21 cellular contexts compared by ENCODE assay signal in genomic region chr3:141521781-141522180, GRCh38. TPM values are rescaled to one million over a fixed set of nuclear protein-coding genes. Genes with fewer than 3 reads are reported as not detected.
DNase-seq lines count a peak whose midpoint lies in the region; ATAC-seq and TF ChIP-seq lines count a peak whose summit lies in the region.
"Had no signal": no experiment of that assay in that cellular context is flagged by ENCODE, and none has a peak within 500 bp of the region (broad histone marks: within the 10 kb centered on the region; RNA-seq: fewer than 3 reads in every experiment).

No MANE protein-coding gene starts in this region.

- H4K8ac ChIP-seq in IMR-90 (ENCODE audit: low read depth in 2 of 2, low read length in 2 of 2) (no peak overlapping the region; a peak in 1 of 4 replicates), neuronal stem cell (ENCODE audit: low read depth, low read length) (no peak overlapping the region)

- H2AK9ac ChIP-seq in IMR-90 (replicated peaks; ENCODE audit: low read depth, low read length, poor library complexity), result no peak overlapping the region

- H3K18ac ChIP-seq in IMR-90 (ENCODE audit: low read depth, low read length), result no peak overlapping the region
- H3K18ac ChIP-seq in neuronal stem cell (ENCODE audit: low read length), result no peak overlapping the region

- H2BK20ac ChIP-seq in IMR-90 (ENCODE audit: low read depth, low read length), result no peak overlapping the region

- in situ Hi-C loops in IMR-90 (cut with MboI; ENCODE audit: low sequenced_read_pairs), result no loop called here

- no peaks in the 10 kb centered on the region for H3K36me3 ChIP-seq in breast epithelium
- H3K36me3 ChIP-seq in IMR-90 (ENCODE audit: control insufficient read depth, insufficient read depth, low read length), result peaks cover 23% of the 10 kb centered on the region
- peaks cover 7 to 69% of the 10 kb centered on the region in 2 donors for H3K36me3 ChIP-seq in neuronal stem cell (replicated peaks in 1 of 2; ENCODE audit: control insufficient read depth in 2 of 2, insufficient read depth in 2 of 2, low read length in 2 of 2)

- H3K9me3 ChIP-seq in breast epithelium (no peaks in the 10 kb centered on the region), IMR-90 (ENCODE audit: control insufficient read depth, insufficient read depth, low read length) (peaks cover 2% of the 10 kb centered on the region), neuronal stem cell (replicated peaks in 1 of 2; ENCODE audit: control insufficient read depth in 2 of 2, insufficient read depth in 1 of 2, low read depth in 1 of 2, low read length in 2 of 2) (peaks cover 0 to 2% of the 10 kb centered on the region in 2 donors)
- H3K9me3 ChIP-seq: adrenal gland, body of pancreas, left ventricle myocardium inferior, SK-N-SH, tibial nerve had no signal

- POLR2A ChIA-PET in MCF 10A (lab: Yijun Ruan, JAX) (interaction anchor here (1.0 to 1.5 kb wide), 2 partner anchors 9 to 34 kb away, joined by 5 read pairs; no protein-coding TSS in a partner anchor), IMR-90 (lab: Charles Lee; ENCODE audit: unreplicated experiment) (interaction anchor here (0.6 kb wide), 1 partner anchor 41 kb away, joined by 3 read pairs; no protein-coding TSS in a partner anchor), WTC11 (lab: Charles Lee) (no interaction called here)

- H3K4me3 ChIP-seq in breast epithelium (no peak overlapping the region), IMR-90 (ENCODE audit: insufficient read depth, low read depth, low read length) (no peak overlapping the region), neuronal stem cell (ENCODE audit: low read length in 2 of 2) (no peak overlapping the region)
- H3K4me3 ChIP-seq: adrenal gland, body of pancreas, GM23248, left ventricle myocardium inferior, tibial nerve had no signal

- TF ChIP-seq POLR2A in breast epithelium (IDR thresholded peaks at IDR 0.05) (no peak), IMR-90 (IDR thresholded peaks at IDR 0.05; ENCODE audit: low read depth, low read length) (no peak)

- CTCF ChIA-PET in MCF 10A (lab: Yijun Ruan, JAX), result interaction anchor here (0.6 to 1.0 kb wide), 2 partner anchors 19 to 845 kb away, joined by 4 read pairs; no protein-coding TSS in a partner anchor
- CTCF ChIA-PET in IMR-90 (lab: Yijun Ruan, JAX), result interaction anchor here (1.3 kb wide), 1 partner anchor 61 kb away, joined by 4 read pairs; no protein-coding TSS in a partner anchor
- CTCF ChIA-PET in WTC11 (lab: Charles Lee), result no interaction called here

- peaks cover 5% of the 10 kb centered on the region for H3K9me1 ChIP-seq in IMR-90 (ENCODE audit: insufficient read depth, low read length)

- TF ChIP-seq RAD21 in IMR-90 (IDR thresholded peaks at IDR 0.05; ENCODE audit: low read length), result no peak

- H4K20me1 ChIP-seq in IMR-90 (ENCODE audit: insufficient read depth, low read length), result no peaks in the 10 kb centered on the region

- H4K5ac ChIP-seq in IMR-90 (ENCODE audit: low read depth, low read length), result no peak overlapping the region

- DNase-seq in MCF 10A (ENCODE audit: unreplicated experiment) (no peak), breast epithelium (ENCODE audit: low spot score in 2 of 2) (no peak), IMR-90 (no peak), endothelial cell (ENCODE audit: low spot score) (no peak), WTC11 (ENCODE audit: low spot score) (no peak), neuronal stem cell (ENCODE audit: low spot score) (no peak)
- DNase-seq: activated CD4-positive, alpha-beta T cell treated with anti-CD3 and anti-CD28 coated beads, Interleukin-2, amount 50 U/mL, for 1 hour; adrenal gland; body of pancreas; CD8-positive, alpha-beta memory T cell; DMS153; GM23248; left ventricle myocardium inferior; NCI-H1092; NCI-H187; NCI-H2171; NCI-H510A; OCI-M1; SK-N-SH had no signal

- no peak overlapping the region for H2BK15ac ChIP-seq in IMR-90 (ENCODE audit: low read depth, low read length)
- no peak overlapping the region for H2BK15ac ChIP-seq in neuronal stem cell (ENCODE audit: low read length)

- H3K4me2 ChIP-seq in IMR-90 (ENCODE audit: low read depth, low read length) (no peak overlapping the region), neuronal stem cell (ENCODE audit: insufficient read depth, low read length, poor library complexity, severe bottlenecking) (no peak overlapping the region)
- H3K4me2 ChIP-seq: SK-N-SH had no signal

- H3K4ac ChIP-seq in IMR-90 (ENCODE audit: low read depth, low read length), result no peak overlapping the region
- no peak overlapping the region for H3K4ac ChIP-seq in neuronal stem cell (ENCODE audit: low read length)

- H3K79me1 ChIP-seq in IMR-90 (ENCODE audit: low read depth in 1 of 2, low read length in 2 of 2), result peaks cover 43 to 49% of the 10 kb centered on the region in 2 experiments
- H3K79me1 ChIP-seq in neuronal stem cell (ENCODE audit: low read depth, low read length), result peaks cover 2% of the 10 kb centered on the region

- H3K27me3 ChIP-seq in breast epithelium (no peaks in the 10 kb centered on the region), IMR-90 (ENCODE audit: control insufficient read depth, insufficient read depth, low read length) (no peaks in the 10 kb centered on the region), neuronal stem cell (ENCODE audit: control insufficient read depth in 3 of 3, insufficient read depth in 3 of 3, low read depth in 1 of 3, low read length in 3 of 3) (no peaks in the 10 kb centered on the region)
- H3K27me3 ChIP-seq: adrenal gland, body of pancreas, tibial nerve had no signal

- H3K4me1 ChIP-seq in breast epithelium (no peaks in the 10 kb centered on the region), IMR-90 (ENCODE audit: control insufficient read depth, insufficient read depth, low read length) (peaks cover 3% of the 10 kb centered on the region; the same call in 1 of the 2 replicates), neuronal stem cell (ENCODE audit: control insufficient read depth in 2 of 2, insufficient read depth in 1 of 2, low read depth in 1 of 2, low read length in 2 of 2) (no peaks in the 10 kb centered on the region)

- H3K4me3 Mint-ChIP-seq in MCF 10A (ENCODE audit: unreplicated experiment), result no peak overlapping the region
- H3K4me3 Mint-ChIP-seq in endothelial cell (ENCODE audit: unreplicated experiment), result no peak overlapping the region
- H3K4me3 Mint-ChIP-seq in WTC11, result no peak overlapping the region
- H3K4me3 Mint-ChIP-seq: CD8-positive, alpha-beta memory T cell had no signal

- H2AFZ ChIP-seq in IMR-90 (replicated peaks; ENCODE audit: low read length, poor library complexity), result no peak overlapping the region
- no peak overlapping the region for H2AFZ ChIP-seq in neuronal stem cell (ENCODE audit: low read length)
- H2AFZ ChIP-seq: GM23248 had no signal

- dilution Hi-C loops in IMR-90 (cut with HindIII; ENCODE audit: low sequenced_read_pairs, unreplicated experiment), result no loop called here

- no peak overlapping the region for H2BK12ac ChIP-seq in neuronal stem cell (ENCODE audit: low read length)

- intact Hi-C loops in MCF 10A (cut with micrococcal nuclease), result no loop called here
- intact Hi-C loops in breast epithelium (cut with DNase I; ENCODE audit: low total_unique reads), result no loop called here
- intact Hi-C loops in IMR-90 (cut with micrococcal nuclease), result no loop called here

- H4K91ac ChIP-seq in IMR-90 (ENCODE audit: insufficient read depth, low read depth, low read length), result no peak overlapping the region
- no peak overlapping the region for H4K91ac ChIP-seq in neuronal stem cell (ENCODE audit: low read depth, low read length, poor library complexity)

- H2BK120ac ChIP-seq in IMR-90 (ENCODE audit: low read depth, low read length) (no peak overlapping the region), neuronal stem cell (ENCODE audit: low read depth, low read length) (no peak overlapping the region)

- H2BK5ac ChIP-seq in IMR-90 (ENCODE audit: low read depth, low read length, poor library complexity, severe bottlenecking) (no peak overlapping the region), neuronal stem cell (ENCODE audit: low read length) (no peak overlapping the region)

- no TSS peak for BruUV-seq in MCF 10A (replicated peaks; lab: Mats Ljungman, UMichigan)
- no TSS peak for BruUV-seq in IMR-90 (replicated peaks; lab: Mats Ljungman, UMichigan)

- H3K36me3 Mint-ChIP-seq in MCF 10A (ENCODE audit: insufficient read depth, unreplicated experiment) (peaks cover 39% of the 10 kb centered on the region), endothelial cell (ENCODE audit: low read depth, unreplicated experiment) (peaks cover 25% of the 10 kb centered on the region), WTC11 (peaks cover 20% of the 10 kb centered on the region)

- H3K23ac ChIP-seq in IMR-90 (ENCODE audit: low read depth, low read length) (no peak overlapping the region), neuronal stem cell (ENCODE audit: low read depth, low read length, poor library complexity) (no peak overlapping the region)

- H3K9ac ChIP-seq in IMR-90 (ENCODE audit: low read depth, low read length) (no peak overlapping the region), neuronal stem cell (ENCODE audit: low read depth, low read length, poor library complexity) (no peak overlapping the region)
- H3K9ac ChIP-seq: GM23248, SK-N-SH had no signal

- ATAC-seq in IMR-90 (ENCODE audit: low read depth) (no peak), WTC11 (no peak), HG03095 (IDR thresholded peaks at IDR 0.05; ENCODE audit: unreplicated experiment) (no peak)
- ATAC-seq: body of pancreas had no signal

- H3K9me3 Mint-ChIP-seq in MCF 10A (ENCODE audit: unreplicated experiment) (no peaks in the 10 kb centered on the region), endothelial cell (ENCODE audit: unreplicated experiment) (no peaks in the 10 kb centered on the region), WTC11 (peaks cover 3% of the 10 kb centered on the region; the same call in 1 of the 2 replicates)

- TF ChIP-seq CTCF in MCF 10A (IDR thresholded peaks at IDR 0.05; ENCODE audit: unreplicated experiment) (no peak), breast epithelium (IDR thresholded peaks at IDR 0.05) (no peak), IMR-90 (conservative IDR thresholded peaks at IDR 0.05; ENCODE audit: low read depth, low read length) (no peak), endothelial cell (IDR thresholded peaks at IDR 0.05; ENCODE audit: unreplicated experiment) (no peak), WTC11 (IDR thresholded peaks at IDR 0.05) (no peak)

- H3K27ac Mint-ChIP-seq in MCF 10A (ENCODE audit: low read depth, unreplicated experiment) (peak overlapping the region; percentile 23), endothelial cell (ENCODE audit: unreplicated experiment) (peak overlapping the region; percentile 20), WTC11 (no peak overlapping the region)

- no peak overlapping the region for H3K27ac ChIP-seq in breast epithelium
- H3K27ac ChIP-seq in IMR-90 (ENCODE audit: insufficient read depth, low read length), result no peak overlapping the region
- H3K27ac ChIP-seq in neuronal stem cell (replicated peaks; ENCODE audit: low read length), result no peak overlapping the region
- H3K27ac ChIP-seq: adrenal gland, body of pancreas, GM23248, left ventricle myocardium inferior, tibial nerve had no signal

- H3K56ac ChIP-seq in IMR-90 (ENCODE audit: extremely low read depth, insufficient read depth, low read length), result no peak overlapping the region

- H3K27me3 Mint-ChIP-seq in MCF 10A (ENCODE audit: insufficient read depth, unreplicated experiment), result no peaks in the 10 kb centered on the region
- H3K27me3 Mint-ChIP-seq in endothelial cell (ENCODE audit: unreplicated experiment), result peaks cover 2% of the 10 kb centered on the region
- H3K27me3 Mint-ChIP-seq in WTC11 (ENCODE audit: low read depth), result peaks cover 4% of the 10 kb centered on the region; the same call in 1 of the 2 replicates

- H3K4me1 Mint-ChIP-seq in MCF 10A (ENCODE audit: insufficient read depth, unreplicated experiment) (peaks cover 8% of the 10 kb centered on the region), endothelial cell (ENCODE audit: unreplicated experiment) (peaks cover 50% of the 10 kb centered on the region), WTC11 (peaks cover 8% of the 10 kb centered on the region)

- no peak overlapping the region for H2AK5ac ChIP-seq in IMR-90 (ENCODE audit: low read depth, low read length)
- H2AK5ac ChIP-seq in neuronal stem cell (ENCODE audit: low read depth, low read length), result no peak overlapping the region

- no peak overlapping the region for H3K14ac ChIP-seq in IMR-90 (replicated peaks; ENCODE audit: low read depth, low read length)
- no peak overlapping the region for H3K14ac ChIP-seq in neuronal stem cell (ENCODE audit: low read length)

RNA-seq across cellular contexts. Expression of gene RASA2, which starts 35.0 kb away (rescaled TPM):
- total RNA-seq in MCF 10A (2022) (15.8 and 19.5 TPM in 2 replicates), breast epithelium (10 to 100 TPM; 15.2 to 43.2 (median 22.0) TPM), IMR-90 (2012; rRNA removed) (14.0 and 22.5 TPM in 2 replicates), endothelial cell (ENCODE audit: unreplicated experiment) (32.5 TPM), WTC11 (2021) (13.9 to 16.8 TPM (median 16.4 TPM) in 3 replicates)
- 4.4 and 6.1 TPM in 2 replicates for polyA plus RNA-seq in IMR-90 (2012; rRNA removed)
- 0.53 and 0.65 TPM in 2 replicates for polyA plus RNA-seq in IMR-90 (2012; cell fraction: cytosol; rRNA removed)
- polyA plus RNA-seq in IMR-90 (2012; cell fraction: nucleus; rRNA removed; ENCODE audit: low replicate concordance), result 2.9 and 24.7 TPM in 2 replicates
- polyA plus RNA-seq in neuronal stem cell (2013, experiment 1 of 2), result 13.3 TPM
- 14.7 TPM for polyA plus RNA-seq in neuronal stem cell (2013, experiment 2 of 2)
